In the genomic region with DNA sequence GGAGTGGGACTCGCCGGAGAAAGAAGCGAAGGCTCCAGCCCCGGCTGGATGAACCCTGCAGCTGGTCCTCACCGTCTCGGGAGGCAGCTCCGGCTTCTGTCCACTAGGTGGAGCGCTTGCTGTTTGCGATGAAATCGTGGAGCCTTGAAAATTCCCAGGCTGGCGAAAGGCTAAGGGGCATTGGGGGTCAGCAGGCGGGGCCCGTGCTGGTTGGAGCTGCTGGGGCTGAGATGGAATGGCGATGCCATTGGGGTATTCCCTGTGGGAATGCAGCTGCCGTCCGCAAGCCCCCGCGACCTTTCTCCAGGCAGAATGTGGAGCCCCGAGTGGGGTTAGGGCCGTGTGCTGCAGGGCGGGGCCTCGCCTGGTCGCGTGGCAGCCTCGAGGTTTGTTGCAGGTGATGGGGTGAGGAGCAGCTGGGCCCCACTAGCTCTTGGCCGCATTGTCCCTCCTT, we compare ENCODE assay signal across 8 cellular contexts.
DNase-seq lines count a peak whose midpoint lies in the region; ATAC-seq and TF ChIP-seq lines count a peak whose summit lies in the region.

No MANE protein-coding gene starts in this region.

- intact Hi-C loops in left cardiac atrium (cut with DNase I): no loop called here

- peak overlapping the region; percentile 55; the same call in 1 of the 2 replicates for H3K27ac ChIP-seq in SU-DHL-6 (ENCODE audit: low read depth, low read length)

- H3K9me3 ChIP-seq in SU-DHL-6 (ENCODE audit: insufficient read depth, low read length) (no peaks in the 10 kb centered on the region), adipocyte (ENCODE audit: control insufficient read depth, low read length) (no peaks in the 10 kb centered on the region)

- no peak overlapping the region for H2AFZ ChIP-seq in SU-DHL-6 (ENCODE audit: low read depth, low read length, severe bottlenecking)

- DNase-seq in EL (peak; percentile 60), adipocyte (ENCODE audit: low read depth) (peak; percentile 90), left cardiac atrium (peak; percentile 77), retina (peak; percentile 91)

- H3K36me3 ChIP-seq in SU-DHL-6 (ENCODE audit: low read length) (no peaks in the 10 kb centered on the region), adipocyte (ENCODE audit: control insufficient read depth, insufficient read depth, low read length, severe bottlenecking) (no peaks in the 10 kb centered on the region)

- TF ChIP-seq CTCF in LNCAP (IDR thresholded peaks at IDR 0.05) (peak; percentile 82), SU-DHL-6 (IDR thresholded peaks at IDR 0.05; ENCODE audit: insufficient read depth, low read length, poor library complexity, severe bottlenecking) (peak; percentile 81)

- H3K4me2 ChIP-seq in SU-DHL-6 (ENCODE audit: low read depth, low read length, poor library complexity, severe bottlenecking): peak overlapping the region; percentile 13

- H3K9ac ChIP-seq in SU-DHL-6 (ENCODE audit: low read length) (no peak overlapping the region), adipocyte (ENCODE audit: low read length) (no peak overlapping the region)

- no peaks in the 10 kb centered on the region for H3F3A ChIP-seq in SU-DHL-6 (ENCODE audit: insufficient read depth)

- no peaks in the 10 kb centered on the region for H3K79me2 ChIP-seq in SU-DHL-6 (ENCODE audit: insufficient read depth, low read length)

- H3K27me3 ChIP-seq in SU-DHL-6 (ENCODE audit: low read length): no peaks in the 10 kb centered on the region
- H3K27me3 ChIP-seq in adipocyte (replicated peaks; ENCODE audit: control insufficient read depth, insufficient read depth, low read length): peaks cover 47% of the 10 kb centered on the region

- H3K4me3 ChIP-seq in SU-DHL-6 (ENCODE audit: insufficient read depth, low read length, poor library complexity, severe bottlenecking) (no peak overlapping the region), adipocyte (ENCODE audit: low read length) (no peak overlapping the region)

- H3K9me2 ChIP-seq in SU-DHL-6 (replicated peaks; ENCODE audit: insufficient read depth, low read length): no peaks in the 10 kb centered on the region

- peak; percentile 72 to 79 for ATAC-seq in left cardiac atrium
- ATAC-seq in HG03432 (IDR thresholded peaks at IDR 0.05; ENCODE audit: unreplicated experiment): no peak
- no peak for ATAC-seq in GM18861 (IDR thresholded peaks at IDR 0.05; ENCODE audit: unreplicated experiment)

- no peaks in the 10 kb centered on the region for H4K20me1 ChIP-seq in SU-DHL-6 (ENCODE audit: low read depth, low read length)

- H3K4me1 ChIP-seq in adipocyte (ENCODE audit: control insufficient read depth, insufficient read depth, low read length): peaks cover 9% of the 10 kb centered on the region

Comparison
In these comparisons a context has a peak if more than half of its experiments do, and no peak if none do; other contexts are left out.
1. ATAC-seq: peak in left cardiac atrium (2 of 2); none in HG03432 (single experiment) and GM18861 (single experiment).
2. Peak in every context shown above with its lines, with median percentiles within 50 percentile points of each other: DNase-seq.